Comparison of ENCODE assay signal across 11 cellular contexts in the genomic region with DNA sequence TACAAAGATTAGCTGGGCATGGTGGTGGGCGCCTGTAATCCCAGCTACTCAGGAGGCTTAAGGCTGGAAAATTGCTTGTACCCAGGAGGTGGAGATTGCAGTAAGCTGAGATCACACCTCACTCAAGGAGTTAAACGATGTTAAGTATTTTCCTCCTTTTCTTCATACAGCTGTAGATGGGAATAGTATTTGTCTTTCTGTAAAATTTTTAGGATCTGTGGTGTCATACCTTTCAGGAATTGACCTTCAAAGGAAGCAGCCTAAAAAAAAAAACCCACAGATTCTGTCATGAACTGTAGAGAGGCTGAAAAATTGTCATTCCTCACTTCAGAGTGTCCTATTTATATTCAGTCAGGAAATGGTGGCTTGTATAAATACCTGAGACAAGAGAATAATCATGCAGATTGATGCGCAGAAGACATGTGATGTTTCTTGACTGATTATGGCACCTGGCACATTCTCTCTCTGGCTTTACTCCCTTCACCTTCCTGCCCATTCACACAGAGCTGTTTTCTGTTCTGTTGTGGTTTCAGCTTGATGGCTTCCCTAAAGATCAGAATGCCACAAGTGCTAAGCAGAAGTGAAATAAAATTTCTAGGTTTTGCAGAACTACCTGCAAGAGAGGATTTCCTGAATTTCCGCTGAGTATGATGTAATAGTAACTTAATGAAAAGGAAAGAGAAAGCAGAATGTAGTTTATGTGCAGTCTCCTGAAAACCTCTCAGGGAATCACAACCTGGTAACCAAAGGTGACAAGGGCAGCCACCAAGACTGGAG. TPM values are rescaled to one million over a fixed set of nuclear protein-coding genes. Genes with fewer than 3 reads are reported as not detected.
DNase-seq lines count a peak whose midpoint lies in the region; ATAC-seq and TF ChIP-seq lines count a peak whose summit lies in the region.
"Had no signal": no experiment of that assay in that cellular context is flagged by ENCODE, and none has a peak within 500 bp of the region (broad histone marks: within the 10 kb centered on the region; RNA-seq: fewer than 3 reads in every experiment).

No MANE protein-coding gene starts in this region.

- no peak for DNase-seq in activated naive CD4-positive, alpha-beta T cell (lab: John Stamatoyannopoulos, UW)
- DNase-seq in NAMALWA (ENCODE audit: low spot score) (peak; percentile 35), middle frontal gyrus (ENCODE audit: extremely low spot score, low spot score) (no peak), body of pancreas (no peak), neuronal stem cell (ENCODE audit: low spot score) (no peak)
- DNase-seq in stimulated activated naive CD8-positive, alpha-beta T cell treated with anti-CD3 and anti-CD28 coated beads, Interleukin-15, amount 100 ng/mL, for 72 hours = no peak

- H3K18ac ChIP-seq in neuronal stem cell (ENCODE audit: low read length) = no peak overlapping the region

- H3K4me1 Mint-ChIP-seq in activated naive CD4-positive, alpha-beta T cell treated with anti-CD3 and anti-CD28 coated beads, Interleukin-2, amount 50 U/mL, for 24 hours = peaks cover 22% of the 10 kb centered on the region
- H3K4me1 Mint-ChIP-seq in stimulated activated naive CD8-positive, alpha-beta T cell treated with anti-CD3 and anti-CD28 coated beads, Interleukin-15, amount 100 ng/mL, for 72 hours = peaks cover 11% of the 10 kb centered on the region

- H3K4me3 Mint-ChIP-seq in activated naive CD4-positive, alpha-beta T cell treated with anti-CD3 and anti-CD28 coated beads, Interleukin-2, amount 50 U/mL, for 24 hours = peak overlapping the region; percentile 57
- H3K4me3 Mint-ChIP-seq in stimulated activated naive CD8-positive, alpha-beta T cell treated with anti-CD3 and anti-CD28 coated beads, Interleukin-15, amount 100 ng/mL, for 72 hours = peak overlapping the region; percentile 12 to 42
- H3K4me3 Mint-ChIP-seq: mesothelial cell of epicardium, WTC11 had no signal

- H3K27me3 Mint-ChIP-seq in activated naive CD4-positive, alpha-beta T cell treated with anti-CD3 and anti-CD28 coated beads, Interleukin-2, amount 50 U/mL, for 24 hours = no peaks in the 10 kb centered on the region
- no peaks in the 10 kb centered on the region for H3K27me3 Mint-ChIP-seq in stimulated activated naive CD8-positive, alpha-beta T cell treated with anti-CD3 and anti-CD28 coated beads, Interleukin-15, amount 100 ng/mL, for 72 hours

- no peaks in the 10 kb centered on the region for H3K9me3 Mint-ChIP-seq in activated naive CD4-positive, alpha-beta T cell treated with anti-CD3 and anti-CD28 coated beads, Interleukin-2, amount 50 U/mL, for 24 hours
- H3K9me3 Mint-ChIP-seq in stimulated activated naive CD8-positive, alpha-beta T cell treated with anti-CD3 and anti-CD28 coated beads, Interleukin-15, amount 100 ng/mL, for 72 hours = no peaks in the 10 kb centered on the region

- H3K36me3 ChIP-seq in body of pancreas (replicated peaks in 1 of 2; ENCODE audit: insufficient read depth in 1 of 2, low read depth in 2 of 2) (no peaks in the 10 kb centered on the region), neuronal stem cell (replicated peaks in 1 of 2; ENCODE audit: control insufficient read depth in 2 of 2, insufficient read depth in 2 of 2, low read length in 2 of 2) (no peaks in the 10 kb centered on the region)

- no peak overlapping the region for H2BK15ac ChIP-seq in neuronal stem cell (ENCODE audit: low read length)

- no peak for TF ChIP-seq CTCF in body of pancreas (IDR thresholded peaks at IDR 0.05)

- no peak overlapping the region for H4K8ac ChIP-seq in neuronal stem cell (ENCODE audit: low read depth, low read length)

- no peak overlapping the region for H2AK5ac ChIP-seq in neuronal stem cell (ENCODE audit: low read depth, low read length)

- H3K27ac Mint-ChIP-seq in activated naive CD4-positive, alpha-beta T cell treated with anti-CD3 and anti-CD28 coated beads, Interleukin-2, amount 50 U/mL, for 24 hours = peak overlapping the region; percentile 68
- peak overlapping the region; percentile 63 to 72 for H3K27ac Mint-ChIP-seq in stimulated activated naive CD8-positive, alpha-beta T cell treated with anti-CD3 and anti-CD28 coated beads, Interleukin-15, amount 100 ng/mL, for 72 hours
- H3K27ac Mint-ChIP-seq: mesothelial cell of epicardium, WTC11 had no signal

- peak; percentile 73 for ATAC-seq in HG02870 (IDR thresholded peaks at IDR 0.05; ENCODE audit: unreplicated experiment)
- ATAC-seq in stimulated activated naive CD8-positive, alpha-beta T cell treated with anti-CD3 and anti-CD28 coated beads, Interleukin-15, amount 100 ng/mL, for 72 hours = peak; percentile 88
- no peak for ATAC-seq in body of pancreas
- ATAC-seq: WTC11 had no signal

- intact Hi-C loops in body of pancreas (cut with DNase I) = no loop called here

- H4K91ac ChIP-seq in neuronal stem cell (ENCODE audit: low read depth, low read length, poor library complexity) = no peak overlapping the region

- H3K9me3 ChIP-seq in body of pancreas (no peaks in the 10 kb centered on the region), neuronal stem cell (replicated peaks in 1 of 2; ENCODE audit: control insufficient read depth in 2 of 2, insufficient read depth in 1 of 2, low read depth in 1 of 2, low read length in 2 of 2) (peaks cover 0 to 2% of the 10 kb centered on the region in 2 donors)

- no peaks in the 10 kb centered on the region for H3K36me3 Mint-ChIP-seq in activated naive CD4-positive, alpha-beta T cell treated with anti-CD3 and anti-CD28 coated beads, Interleukin-2, amount 50 U/mL, for 24 hours
- H3K36me3 Mint-ChIP-seq: WTC11 had no signal

- no peak overlapping the region for H3K4ac ChIP-seq in neuronal stem cell (ENCODE audit: low read length)

- no peak overlapping the region for H3K4me2 ChIP-seq in neuronal stem cell (ENCODE audit: insufficient read depth, low read length, poor library complexity, severe bottlenecking)

- no peak overlapping the region for H2BK12ac ChIP-seq in neuronal stem cell (ENCODE audit: low read length)

- H3K4me1 ChIP-seq in body of pancreas (no peaks in the 10 kb centered on the region), neuronal stem cell (ENCODE audit: control insufficient read depth in 2 of 2, insufficient read depth in 1 of 2, low read depth in 1 of 2, low read length in 2 of 2) (no peaks in the 10 kb centered on the region)

- H3K27me3 ChIP-seq in body of pancreas (no peaks in the 10 kb centered on the region), neuronal stem cell (ENCODE audit: control insufficient read depth in 3 of 3, insufficient read depth in 3 of 3, low read depth in 1 of 3, low read length in 3 of 3) (no peaks in the 10 kb centered on the region)

- H2AFZ ChIP-seq in neuronal stem cell (ENCODE audit: low read length) = no peak overlapping the region

- H3K14ac ChIP-seq in neuronal stem cell (ENCODE audit: low read length) = no peak overlapping the region

- H3K4me3 ChIP-seq in body of pancreas (no peak overlapping the region), neuronal stem cell (ENCODE audit: low read length in 2 of 2) (no peak overlapping the region)

- H2BK5ac ChIP-seq in neuronal stem cell (ENCODE audit: low read length) = no peak overlapping the region

- no peak overlapping the region for H3K23ac ChIP-seq in neuronal stem cell (ENCODE audit: low read depth, low read length, poor library complexity)

- H3K79me1 ChIP-seq in neuronal stem cell (ENCODE audit: low read depth, low read length) = no peaks in the 10 kb centered on the region

- TF ChIP-seq POLR2A in body of pancreas (IDR thresholded peaks at IDR 0.05) = no peak

- H3K27ac ChIP-seq in body of pancreas (no peak overlapping the region), neuronal stem cell (replicated peaks; ENCODE audit: low read length) (no peak overlapping the region)
- H3K27ac ChIP-seq: C4-2B had no signal

- H2BK120ac ChIP-seq in neuronal stem cell (ENCODE audit: low read depth, low read length) = no peak overlapping the region

- H3K9ac ChIP-seq in neuronal stem cell (ENCODE audit: low read depth, low read length, poor library complexity) = no peak overlapping the region

- 79 to 86% methylated on average over 4 of the region's 4 CpGs for WGBS in body of pancreas, 2 donors
- WGBS in neuronal stem cell (ENCODE audit: extremely low coverage in 2 of 2, insufficient read length in 2 of 2, insufficient replicate concordance in 1 of 2), 2 donors = no CpG with 5 or more reads among the region's 4 CpGs

RNA-seq across cellular contexts. Expression of a gene that starts 3.8 kb away (rescaled TPM):
- not detected for total RNA-seq in body of pancreas
- not detected for polyA plus RNA-seq in neuronal stem cell (2013, experiment 1 of 2)
- polyA plus RNA-seq in neuronal stem cell (2013, experiment 2 of 2) = not detected
- total RNA-seq: mesothelial cell of epicardium, WTC11 had no signal

RNA-seq across cellular contexts. Expression of a gene that starts 35.1 kb away (rescaled TPM):
- total RNA-seq in body of pancreas = not detected
- polyA plus RNA-seq in neuronal stem cell (2013, experiment 1 of 2) = not detected
- polyA plus RNA-seq in neuronal stem cell (2013, experiment 2 of 2) = not detected
- total RNA-seq: mesothelial cell of epicardium, WTC11 had no signal

RNA-seq across cellular contexts. Expression of a gene that starts 38.1 kb away (rescaled TPM):
- under 1 TPM in 1 of 2 donors, not detected in 1; 0.26 TPM for total RNA-seq in body of pancreas
- not detected for polyA plus RNA-seq in neuronal stem cell (2013, experiment 1 of 2)
- not detected for polyA plus RNA-seq in neuronal stem cell (2013, experiment 2 of 2)

RNA-seq across cellular contexts. Expression of a gene that starts 58.8 kb away (rescaled TPM):
- total RNA-seq in body of pancreas = not detected
- polyA plus RNA-seq in neuronal stem cell (2013, experiment 1 of 2) = not detected
- polyA plus RNA-seq in neuronal stem cell (2013, experiment 2 of 2) = not detected
- total RNA-seq: WTC11 had no signal
